8 cellular contexts compared by ENCODE assay signal in the genomic region with DNA sequence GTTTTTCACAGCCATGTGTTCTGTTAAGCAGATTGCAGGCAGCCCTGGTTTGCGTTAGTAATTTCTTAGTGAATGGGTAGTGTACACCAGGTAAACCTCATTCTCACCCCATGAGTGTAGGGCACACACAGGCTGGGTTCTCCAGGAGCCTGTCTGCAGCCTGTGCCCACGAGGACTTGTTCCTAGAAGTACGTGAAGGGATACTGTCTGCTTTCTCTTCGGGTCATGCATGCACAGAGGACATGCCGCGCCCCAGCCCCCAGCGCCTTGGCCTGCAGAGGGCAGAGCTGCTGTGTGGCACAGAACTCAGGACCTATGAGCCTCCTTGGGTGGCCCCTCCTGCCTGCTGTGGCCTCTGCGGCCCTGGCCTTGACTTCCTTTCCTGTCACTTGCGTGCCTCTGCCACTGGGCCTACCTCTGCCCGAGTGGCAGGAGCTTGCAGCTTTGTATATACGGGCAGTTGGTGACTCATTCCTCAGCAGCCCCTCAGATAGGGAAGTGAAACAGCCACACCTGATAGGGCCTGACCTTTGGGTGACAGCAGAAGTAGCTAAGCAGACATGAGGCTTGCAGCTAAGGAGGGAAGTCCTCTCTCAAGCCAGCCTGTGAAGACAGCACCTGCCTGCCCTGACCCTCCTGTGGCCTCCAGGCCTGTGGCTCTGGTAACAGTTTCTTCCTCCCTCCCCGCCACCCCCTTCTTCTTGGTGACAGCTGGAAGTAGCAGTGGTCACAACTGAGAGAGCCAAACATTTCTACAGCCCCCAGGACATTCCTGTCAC. TPM values are rescaled to one million over a fixed set of nuclear protein-coding genes. Genes with fewer than 3 reads are reported as not detected.
A peak's percentile ranks its signal among the peaks of the same experiment; 100 is the strongest.
DNase-seq lines count a peak whose midpoint lies in the region; ATAC-seq and TF ChIP-seq lines count a peak whose summit lies in the region.

No MANE protein-coding gene starts in this region.

- WGBS in spleen, 5 donors, result 12 to 20% (median 15%) methylated on average over 7 to 12 of the region's 12 CpGs

- DNase-seq in GM19238 (ENCODE audit: insufficient read length, low spot score), result peak; percentile 80
- peak in 46 of 58 donors; percentile 5 to 74 (median 38) for DNase-seq in anterior cingulate cortex (lab: John Stamatoyannopoulos, UW)
- peak; percentile 60 for DNase-seq in iPS-NIHi11 (ENCODE audit: low spot score)
- peak; percentile 99 for DNase-seq in spleen
- no peak for DNase-seq in NCI-H1092 treated with DMSO at 0.1 percent for 48 hours (lab: John Stamatoyannopoulos, UW)

- no peaks in the 10 kb centered on the region for H3K9me3 ChIP-seq in BLaER1 treated with 17β-estradiol and CSF1 and Interleukin-3, amounts not matched to agents 10 nM and 100 nM (replicated peaks in 1 of 11)
- H3K9me3 ChIP-seq in SU-DHL-6 (ENCODE audit: insufficient read depth, low read length) (no peaks in the 10 kb centered on the region), spleen (no peaks in the 10 kb centered on the region)

- peak overlapping the region; percentile 78 to 90 (median 85) for H3K27ac ChIP-seq in BLaER1 treated with 17β-estradiol and CSF1 and Interleukin-3, amounts not matched to agents 10 nM and 100 nM
- H3K27ac ChIP-seq in SU-DHL-6 (ENCODE audit: low read depth, low read length) (peak overlapping the region; percentile 76), spleen (peak overlapping the region; percentile 72 to 97 (median 94))

- no peak overlapping the region for H2AFZ ChIP-seq in SU-DHL-6 (ENCODE audit: low read depth, low read length, severe bottlenecking)

- H3K9ac ChIP-seq in BLaER1 treated with 17β-estradiol and CSF1 and Interleukin-3, amounts not matched to agents 10 nM and 100 nM, result peak overlapping the region; percentile 66 to 77 (median 74); a peak in 21 of 22 replicates
- no peak overlapping the region for H3K9ac ChIP-seq in SU-DHL-6 (ENCODE audit: low read length)

- peak; percentile 69 for ATAC-seq in HG03342 (IDR thresholded peaks at IDR 0.05; ENCODE audit: unreplicated experiment)

- peaks cover 0 to 32% (median 13%) of the 10 kb centered on the region in 11 experiments; a peak in 15 of 22 replicates for H4K20me1 ChIP-seq in BLaER1 treated with 17β-estradiol and CSF1 and Interleukin-3, amounts not matched to agents 10 nM and 100 nM
- no peaks in the 10 kb centered on the region; the same call in 1 of the 2 replicates for H4K20me1 ChIP-seq in SU-DHL-6 (ENCODE audit: low read depth, low read length)

- no peaks in the 10 kb centered on the region for H3K27me3 ChIP-seq in BLaER1 treated with 17β-estradiol and CSF1 and Interleukin-3, amounts not matched to agents 10 nM and 100 nM
- no peaks in the 10 kb centered on the region for H3K27me3 ChIP-seq in SU-DHL-6 (ENCODE audit: low read length)
- H3K27me3 ChIP-seq in spleen (replicated peaks in 1 of 7), result no peaks in the 10 kb centered on the region

- peaks cover 3% of the 10 kb centered on the region; the same call in 1 of the 2 replicates for H3F3A ChIP-seq in SU-DHL-6 (ENCODE audit: insufficient read depth)

- H3K4me3 ChIP-seq in BLaER1 treated with 17β-estradiol and CSF1 and Interleukin-3, amounts not matched to agents 10 nM and 100 nM, result peak overlapping the region in 5 of 10 experiments; percentile 9 to 50 (median 27); a peak in 3 of 20 replicates
- H3K4me3 ChIP-seq in SU-DHL-6 (ENCODE audit: insufficient read depth, low read length, poor library complexity, severe bottlenecking) (no peak overlapping the region), spleen (peak overlapping the region in 1 of 8 donors; percentile 61)

- peaks cover 0 to 9% (median 0%) of the 10 kb centered on the region in 11 experiments; a peak in 1 of 22 replicates for H3K36me3 ChIP-seq in BLaER1 treated with 17β-estradiol and CSF1 and Interleukin-3, amounts not matched to agents 10 nM and 100 nM
- H3K36me3 ChIP-seq in SU-DHL-6 (ENCODE audit: low read length), result no peaks in the 10 kb centered on the region
- H3K36me3 ChIP-seq in spleen, result peaks cover 0 to 10% (median 0%) of the 10 kb centered on the region in 6 donors

- H3K79me2 ChIP-seq in SU-DHL-6 (ENCODE audit: insufficient read depth, low read length), result no peaks in the 10 kb centered on the region

- peak in 2 of 3 donors; percentile 3 to 81 for TF ChIP-seq POLR2A in spleen (IDR thresholded peaks at IDR 0.05)

- H3K4me1 ChIP-seq in BLaER1 treated with 17β-estradiol and CSF1 and Interleukin-3, amounts not matched to agents 10 nM and 100 nM, result peaks cover 70 to 99% (median 86%) of the 10 kb centered on the region in 10 experiments
- H3K4me1 ChIP-seq in spleen, result peaks cover 58 to 88% (median 72%) of the 10 kb centered on the region in 6 donors

- TF ChIP-seq CTCF in SU-DHL-6 (IDR thresholded peaks at IDR 0.05; ENCODE audit: insufficient read depth, low read length, poor library complexity, severe bottlenecking) (peak; percentile 90), spleen (IDR thresholded peaks at IDR 0.05 in 8 of 11, conservative IDR thresholded peaks at IDR 0.05 in 3 of 11) (peak; percentile 67 to 98 (median 90))

- no peaks in the 10 kb centered on the region for H3K9me2 ChIP-seq in SU-DHL-6 (replicated peaks; ENCODE audit: insufficient read depth, low read length)

- intact Hi-C loops in spleen (cut with DNase I; ENCODE audit: low total_unique reads), result loop anchor here (5.0 kb wide), 1 partner anchor 159 kb away; the partner anchor contains the start of gene C15orf39

- peak overlapping the region; percentile 81 to 96 (median 88) for H3K4me2 ChIP-seq in BLaER1 treated with 17β-estradiol and CSF1 and Interleukin-3, amounts not matched to agents 10 nM and 100 nM
- peak overlapping the region; percentile 50 for H3K4me2 ChIP-seq in SU-DHL-6 (ENCODE audit: low read depth, low read length, poor library complexity, severe bottlenecking)

RNA-seq across cellular contexts. Expression of gene PPCDC, which starts 19.5 kb away (rescaled TPM):
- 10 to 100 TPM; 13.8 to 29.0 (median 21.9) TPM for total RNA-seq in spleen
- polyA plus RNA-seq in spleen, result 10 to 100 TPM; 21.2 to 28.0 (median 23.1) TPM

RNA-seq across cellular contexts. Expression of gene SCAMP5, which starts 47.6 kb away (rescaled TPM):
- total RNA-seq in spleen, result 10 to 100 TPM in 3 of 7 donors, 1 to 10 TPM in 4; 6.6 to 20.0 (median 8.7) TPM
- 1 to 10 TPM; 1.8 to 7.1 (median 3.8) TPM for polyA plus RNA-seq in spleen
